ENCODE assay signal across 27 cellular contexts in the genomic region with DNA sequence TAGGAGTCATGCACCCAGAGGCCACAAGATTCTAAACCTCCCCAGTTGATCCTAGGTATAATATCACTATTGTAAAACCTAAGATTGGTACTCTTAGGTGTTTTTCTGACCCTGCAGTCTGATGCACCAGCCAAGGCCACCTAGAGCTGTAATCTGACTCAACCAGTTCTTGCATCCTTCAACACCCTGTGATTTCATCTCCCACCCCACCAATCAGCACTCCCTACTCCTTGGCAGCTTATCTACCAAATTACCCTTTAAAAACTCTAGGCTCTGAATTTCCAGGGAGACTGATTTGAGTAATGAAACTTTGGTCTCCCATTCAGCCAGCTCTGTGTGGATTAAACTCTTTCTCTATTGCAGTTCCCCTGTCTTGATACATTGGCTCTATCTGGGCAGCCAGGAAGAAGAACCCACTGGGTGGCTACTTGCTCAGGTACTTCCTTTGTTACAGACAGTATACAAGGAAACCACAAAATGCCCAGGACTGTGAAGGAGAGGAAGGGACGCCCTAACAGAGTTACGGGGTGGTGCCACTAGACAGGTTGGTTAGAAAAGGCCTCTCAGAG. TPM values are rescaled to one million over a fixed set of nuclear protein-coding genes. Genes with fewer than 3 reads are reported as not detected.
DNase-seq lines count a peak whose midpoint lies in the region; ATAC-seq and TF ChIP-seq lines count a peak whose summit lies in the region.
"Had no signal": no experiment of that assay in that cellular context is flagged by ENCODE, and none has a peak within 500 bp of the region (broad histone marks: within the 10 kb centered on the region; RNA-seq: fewer than 3 reads in every experiment).

No MANE protein-coding gene starts in this region.

- no peaks in the 10 kb centered on the region for H3K9me3 ChIP-seq in CD4-positive, alpha-beta T cell (ENCODE audit: control insufficient read depth, low read length)
- H3K9me3 ChIP-seq: ovary had no signal

- H3K4me3 ChIP-seq in brain microvascular endothelial cell (ENCODE audit: low read depth, low read length), result no peak overlapping the region
- H3K4me3 ChIP-seq: gastroesophageal sphincter, GM12878, ovary, upper lobe of left lung had no signal

- peak overlapping the region; percentile 89 for H3K27ac Mint-ChIP-seq in CD4-positive, alpha-beta T cell
- peak overlapping the region in 2 of 3 donors; percentile 17 to 88 for H3K27ac Mint-ChIP-seq in IgD-negative memory B cell
- H3K27ac Mint-ChIP-seq in dendritic cell treated with granulocyte-macrophage colony-stimulating factor and Interleukin-4, amounts not matched to agents 40 ng/mL and 50 ng/mL, for 4 days, result peak overlapping the region; percentile 9
- no peak overlapping the region for H3K27ac Mint-ChIP-seq in nephron
- H3K27ac Mint-ChIP-seq: HFFc6, WTC11 had no signal

- CTCF ChIA-PET in CD4-positive, alpha-beta T cell (lab: Charles Lee), result interaction anchor here (3.1 kb wide), 1 partner anchor 9 kb away, joined by 15 read pairs; no protein-coding TSS in a partner anchor

- H3K36me3 ChIP-seq in brain microvascular endothelial cell (replicated peaks), result no peaks in the 10 kb centered on the region
- H3K36me3 ChIP-seq: gastroesophageal sphincter, ovary, upper lobe of left lung had no signal

- peak overlapping the region; percentile 91 for H3K4me3 Mint-ChIP-seq in CD4-positive, alpha-beta T cell
- H3K4me3 Mint-ChIP-seq in IgD-negative memory B cell (peak overlapping the region in 1 of 4 donors; percentile 81), nephron (peak overlapping the region; percentile 68 to 84 (median 80))
- no peak overlapping the region for H3K4me3 Mint-ChIP-seq in dendritic cell treated with granulocyte-macrophage colony-stimulating factor and Interleukin-4, amounts not matched to agents 40 ng/mL and 50 ng/mL, for 4 days

- peaks cover 6% of the 10 kb centered on the region for H3K36me3 Mint-ChIP-seq in CD4-positive, alpha-beta T cell (ENCODE audit: low read depth)
- H3K36me3 Mint-ChIP-seq in IgD-negative memory B cell (no peaks in the 10 kb centered on the region), nephron (ENCODE audit: low read depth) (peaks cover 15% of the 10 kb centered on the region)
- H3K36me3 Mint-ChIP-seq in dendritic cell treated with granulocyte-macrophage colony-stimulating factor and Interleukin-4, amounts not matched to agents 40 ng/mL and 50 ng/mL, for 4 days (ENCODE audit: low read depth), result peaks cover 18% of the 10 kb centered on the region

- no peak overlapping the region for H3K27ac ChIP-seq in CD4-positive, alpha-beta T cell (ENCODE audit: low read depth, low read length)
- H3K27ac ChIP-seq in brain microvascular endothelial cell, result no peak overlapping the region

- no peaks in the 10 kb centered on the region for H3K9me3 Mint-ChIP-seq in CD4-positive, alpha-beta T cell
- H3K9me3 Mint-ChIP-seq in IgD-negative memory B cell (peaks cover 5 to 9% (median 6%) of the 10 kb centered on the region in 3 donors), nephron (peaks cover 9% of the 10 kb centered on the region)
- peaks cover 11% of the 10 kb centered on the region for H3K9me3 Mint-ChIP-seq in dendritic cell treated with granulocyte-macrophage colony-stimulating factor and Interleukin-4, amounts not matched to agents 40 ng/mL and 50 ng/mL, for 4 days

- DNase-seq in CD4-positive, alpha-beta T cell, result no peak
- DNase-seq in activated gamma-delta T cell (lab: John Stamatoyannopoulos, UW) (no peak), brain microvascular endothelial cell (no peak)
- DNase-seq: ACHN; activated CD4-positive, alpha-beta T cell treated with anti-CD3 and anti-CD28 coated beads, Interleukin-2, amount 50 U/mL, for 1 hour; activated CD8-positive, alpha-beta memory T cell treated with anti-CD3 and anti-CD28 coated beads, Interleukin-2, amount 10 ng/mL, durations not matched to agents 7 days and 5 days; aorta; caudate nucleus; dermis blood vessel endothelial cell; HFFc6; hypothalamus; NCI-H1092; NCI-H1930; NCI-H526 treated with DMSO at 0.1 percent for 48 hours; ovary; Right ventricle myocardium superior; upper lobe of left lung had no signal

- H3K27me3 Mint-ChIP-seq in CD4-positive, alpha-beta T cell, result no peaks in the 10 kb centered on the region
- H3K27me3 Mint-ChIP-seq in IgD-negative memory B cell (no peaks in the 10 kb centered on the region), nephron (ENCODE audit: low read depth) (peaks cover 16% of the 10 kb centered on the region)
- peaks cover 11% of the 10 kb centered on the region for H3K27me3 Mint-ChIP-seq in dendritic cell treated with granulocyte-macrophage colony-stimulating factor and Interleukin-4, amounts not matched to agents 40 ng/mL and 50 ng/mL, for 4 days

- H3K4me1 Mint-ChIP-seq in CD4-positive, alpha-beta T cell (ENCODE audit: low read depth), result peaks cover 35% of the 10 kb centered on the region
- peaks cover 11 to 14% (median 14%) of the 10 kb centered on the region in 3 donors for H3K4me1 Mint-ChIP-seq in IgD-negative memory B cell
- H3K4me1 Mint-ChIP-seq in dendritic cell treated with granulocyte-macrophage colony-stimulating factor and Interleukin-4, amounts not matched to agents 40 ng/mL and 50 ng/mL, for 4 days (ENCODE audit: low read depth), result peaks cover 27% of the 10 kb centered on the region
- peaks cover 22% of the 10 kb centered on the region for H3K4me1 Mint-ChIP-seq in nephron

- intact Hi-C loops in CD4-positive, alpha-beta T cell (cut with DNase I, micrococcal nuclease), result loop anchor here in 1 of 2 experiments (2.0 to 5.0 kb wide), 2 partner anchors 63 to 78 kb away; a partner anchor contains a TSS
- intact Hi-C loops in dendritic cell treated with granulocyte-macrophage colony-stimulating factor and Interleukin-4, amounts not matched to agents 40 ng/mL and 50 ng/mL, for 4 days (cut with micrococcal nuclease), result loop anchor here (2.0 kb wide), 1 partner anchor 63 kb away; a partner anchor contains a TSS

- POLR2A ChIA-PET in CD4-positive, alpha-beta T cell (lab: Charles Lee), result interaction anchor here (1.3 to 3.8 kb wide), 7 partner anchors 10 to 194 kb away, joined by 3 to 45 read pairs (median 9); a partner anchor contains a TSS

- in situ Hi-C loops in brain microvascular endothelial cell (cut with HindIII; ENCODE audit: low pct_ligation_motif_present, low sequenced_read_pairs), result no loop called here

- H3K27me3 ChIP-seq in CD4-positive, alpha-beta T cell (ENCODE audit: control insufficient read depth, insufficient read depth, low read length), result no peaks in the 10 kb centered on the region
- no peaks in the 10 kb centered on the region for H3K27me3 ChIP-seq in brain microvascular endothelial cell (replicated peaks)
- H3K27me3 ChIP-seq: gastroesophageal sphincter, ovary, upper lobe of left lung had no signal

- TF ChIP-seq CTCF in CD4-positive, alpha-beta T cell (IDR thresholded peaks at IDR 0.05), result no peak
- TF ChIP-seq CTCF in nephron (IDR thresholded peaks at IDR 0.05; ENCODE audit: unreplicated experiment in 3 of 3), result no peak
- no peak for TF ChIP-seq CTCF in brain microvascular endothelial cell (IDR thresholded peaks at IDR 0.05; ENCODE audit: low read depth, low read length, missing control alignments)

- no peak for ATAC-seq in CD4-positive, alpha-beta T cell (ENCODE audit: poor library complexity)
- ATAC-seq in GM18867 (IDR thresholded peaks at IDR 0.05; ENCODE audit: unreplicated experiment), result no peak
- ATAC-seq in HG02981 (IDR thresholded peaks at IDR 0.05; ENCODE audit: unreplicated experiment), result no peak
- ATAC-seq: activated CD8-positive, alpha-beta memory T cell treated with anti-CD3 and anti-CD28 coated beads, Interleukin-2, amount 10 ng/mL, durations not matched to agents 7 days and 5 days; activated naive CD4-positive, alpha-beta T cell treated with anti-CD3 and anti-CD28 coated beads, Interleukin-2, amount 50 U/mL, for 72 hours; gastroesophageal sphincter; GM12878; WTC11 had no signal

RNA-seq across cellular contexts. Expression of a gene that starts 1.2 kb away (rescaled TPM):
- total RNA-seq in CD4-positive, alpha-beta T cell, result 10 to 100 TPM; 19.5 to 22.4 TPM
- 28.5 TPM for polyA plus RNA-seq in IgD-negative memory B cell

RNA-seq across cellular contexts. Expression of a gene that starts 16.3 kb away (rescaled TPM):
- under 1 TPM; 0.27 to 0.42 TPM for total RNA-seq in CD4-positive, alpha-beta T cell
- 0.05 TPM for polyA plus RNA-seq in IgD-negative memory B cell
- total RNA-seq: dermis blood vessel endothelial cell, HFFc6 had no signal
- polyA plus RNA-seq: aorta, BJ had no signal

Comparison
In these comparisons a context has a peak if more than half of its experiments do, and no peak if none do; other contexts are left out.
1. H3K27ac Mint-ChIP-seq: peak in CD4-positive, alpha-beta T cell (single experiment), IgD-negative memory B cell (2 of 3) and dendritic cell treated with granulocyte-macrophage colony-stimulating factor and Interleukin-4, amounts not matched to agents 40 ng/mL and 50 ng/mL, for 4 days (single experiment); none in nephron (0 of 3).